ENCODE assay signal across 8 cellular contexts in genomic region chr4:139656614-139657486, GRCh38. TPM values are rescaled to one million over a fixed set of nuclear protein-coding genes. Genes with fewer than 3 reads are reported as not detected.
DNase-seq lines count a peak whose midpoint lies in the region; TF ChIP-seq lines count a peak whose summit lies in the region.

No MANE protein-coding gene starts in this region.

- no peaks in the 10 kb centered on the region for H3K9me3 Mint-ChIP-seq in H9
- no peaks in the 10 kb centered on the region for H3K9me3 Mint-ChIP-seq in activated naive CD8-positive, alpha-beta T cell (ENCODE audit: low read depth)

- no peak overlapping the region for H3T11ph ChIP-seq in H9 (ENCODE audit: low read length)

- H2BK120ac ChIP-seq in H9 (ENCODE audit: low read depth, low read length, poor library complexity, severe bottlenecking) = no peak overlapping the region

- no peak overlapping the region for H2AFZ ChIP-seq in H9 (ENCODE audit: low read length)

- no peak overlapping the region for H2BK20ac ChIP-seq in H9 (ENCODE audit: low read depth, low read length, poor library complexity, severe bottlenecking)

- H2BK12ac ChIP-seq in H9 (ENCODE audit: insufficient read length, low read depth, low read length) = no peak overlapping the region

- no peaks in the 10 kb centered on the region for H3K79me2 ChIP-seq in H9 (ENCODE audit: insufficient read depth, low read length)

- no peak overlapping the region for H3K14ac ChIP-seq in H9 (ENCODE audit: insufficient read depth, low read length)

- H3K56ac ChIP-seq in H9 (ENCODE audit: insufficient read length, low read depth, low read length) = no peak overlapping the region

- H3K79me1 ChIP-seq in H9 (ENCODE audit: insufficient read depth, low read depth, low read length, poor library complexity, severe bottlenecking) = no peaks in the 10 kb centered on the region

- no peak overlapping the region for H3K18ac ChIP-seq in H9 (ENCODE audit: insufficient read length, low read depth, low read length)

- WGBS in H9 (ENCODE audit: extremely low coverage, insufficient read length, low lambda C conversion rate) = no CpG with 5 or more reads among the region's 13 CpGs

- peak; percentile 45 for DNase-seq in GM04504 (ENCODE audit: low read depth)
- DNase-seq in H9 = peak; percentile 76
- DNase-seq in LNCaP clone FGC (ENCODE audit: low read depth) = no peak
- peak; percentile 89 for DNase-seq in RKO (ENCODE audit: low spot score)
- DNase-seq in head of caudate nucleus = peak in 41 of 42 donors; percentile 19 to 84 (median 61)
- peak in 7 of 10 donors; percentile 35 to 93 (median 53) for DNase-seq in posterior cingulate gyrus
- DNase-seq in NCI-H1048 (lab: John Stamatoyannopoulos, UW) = no peak

- peaks cover 3% of the 10 kb centered on the region for H3K4me1 ChIP-seq in H9 (ENCODE audit: insufficient read depth, low read length)

- H4K91ac ChIP-seq in H9 (ENCODE audit: insufficient read length, low read depth, low read length) = no peak overlapping the region

- H3K4ac ChIP-seq in H9 (ENCODE audit: low read depth, low read length) = no peak overlapping the region

- no peaks in the 10 kb centered on the region for H3K36me3 Mint-ChIP-seq in H9 (ENCODE audit: insufficient read depth in 1 of 3, low read depth in 3 of 3)
- no peaks in the 10 kb centered on the region for H3K36me3 Mint-ChIP-seq in activated naive CD8-positive, alpha-beta T cell

- TF ChIP-seq CTCF in H9 (conservative IDR thresholded peaks at IDR 0.05) = peak; percentile 75
- peak; percentile 72 for TF ChIP-seq CTCF in LNCaP clone FGC (IDR thresholded peaks at IDR 0.05; ENCODE audit: control insufficient read depth, extremely low read depth, insufficient read depth)

- H4K5ac ChIP-seq in H9 (ENCODE audit: insufficient read length, low read depth, low read length) = no peak overlapping the region

- no peak overlapping the region for H3K9ac ChIP-seq in H9 (ENCODE audit: extremely low read depth, insufficient read length, low read length)

- no peaks in the 10 kb centered on the region for H3K27me3 ChIP-seq in H9 (ENCODE audit: insufficient read depth, low read length)

- H2BK5ac ChIP-seq in H9 (ENCODE audit: insufficient read length, low read length) = no peak overlapping the region

- no peaks in the 10 kb centered on the region for H4K20me1 ChIP-seq in H9 (ENCODE audit: control insufficient read depth, insufficient read depth, insufficient read length)

- peak overlapping the region; percentile 19 to 43; a peak in 2 of 5 replicates for H3K4me3 Mint-ChIP-seq in H9
- H3K4me3 Mint-ChIP-seq in activated naive CD8-positive, alpha-beta T cell = peak overlapping the region; percentile 69

- intact Hi-C loops in head of caudate nucleus (cut with DNase I) = no loop called here
- intact Hi-C loops in posterior cingulate gyrus (cut with DNase I) = loop anchor here (10.0 kb wide), 4 partner anchors 252 to 1198 kb away; no protein-coding TSS in a partner anchor

- no peak overlapping the region for H4K8ac ChIP-seq in H9 (replicated peaks; ENCODE audit: insufficient read length, low read depth, low read length)

- peaks cover 17 to 23% of the 10 kb centered on the region in 2 experiments for H3K4me1 Mint-ChIP-seq in H9
- peaks cover 19% of the 10 kb centered on the region for H3K4me1 Mint-ChIP-seq in activated naive CD8-positive, alpha-beta T cell (ENCODE audit: low read depth)

- H3K23me2 ChIP-seq in H9 (ENCODE audit: insufficient read length, low read depth, low read length, poor library complexity, severe bottlenecking) = no peaks in the 10 kb centered on the region

- H3K4me3 ChIP-seq in LNCaP clone FGC (ENCODE audit: low read depth, low read length) = no peak overlapping the region

- peaks cover 26% of the 10 kb centered on the region for H3K27me3 Mint-ChIP-seq in H9 (ENCODE audit: low read depth)
- H3K27me3 Mint-ChIP-seq in activated naive CD8-positive, alpha-beta T cell = peaks cover 4% of the 10 kb centered on the region

- H2BK15ac ChIP-seq in H9 (ENCODE audit: low read depth, low read length) = no peak overlapping the region

- H3K4me2 ChIP-seq in H9 (ENCODE audit: insufficient read depth, insufficient read length, low read length) = peak overlapping the region; percentile 38

- H3K23ac ChIP-seq in H9 (ENCODE audit: insufficient read length, low read depth, low read length) = no peak overlapping the region

- H3K27ac ChIP-seq in H9 (ENCODE audit: insufficient read length, low read depth, low read length) = no peak overlapping the region

- H3K27ac Mint-ChIP-seq in H9 = no peak overlapping the region
- H3K27ac Mint-ChIP-seq in activated naive CD8-positive, alpha-beta T cell = peak overlapping the region; percentile 87

- no peaks in the 10 kb centered on the region for H3K9me3 ChIP-seq in H9 (ENCODE audit: control insufficient read depth, low read depth, low read length)

- H2AK5ac ChIP-seq in H9 (ENCODE audit: insufficient read length, low read length) = no peak overlapping the region

RNA-seq across cellular contexts. Expression of gene MGST2, which starts 8.8 kb away (rescaled TPM):
- 6.4 and 6.5 TPM in 2 replicates for total RNA-seq in H9 (2021)

Comparison
In these comparisons a context has a peak if more than half of its experiments do, and no peak if none do; other contexts are left out.
1. DNase-seq: peak in GM04504 (single experiment), H9 (single experiment), RKO (single experiment), head of caudate nucleus (41 of 42) and posterior cingulate gyrus (7 of 10); none in LNCaP clone FGC (single experiment) and NCI-H1048 (single experiment).